Comparison of ENCODE assay signal across 10 cellular contexts in the genomic region with DNA sequence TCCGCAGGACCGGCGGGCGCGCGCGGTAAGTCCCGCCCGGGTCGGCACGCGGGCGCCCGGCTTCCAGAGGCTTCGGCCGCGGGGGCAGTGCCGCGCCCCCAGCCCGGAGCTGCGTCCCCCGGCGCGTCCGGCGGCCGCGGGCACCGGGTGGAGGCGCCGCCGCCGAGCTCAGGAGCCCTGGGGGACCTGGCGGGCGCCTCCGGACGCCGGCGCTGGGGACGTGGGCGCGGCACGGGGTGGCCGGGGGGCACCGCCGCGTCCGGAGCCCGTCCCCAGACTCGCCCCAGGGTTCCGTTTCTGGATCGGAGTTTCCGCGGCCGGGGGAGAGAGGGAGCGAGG. TPM values are rescaled to one million over a fixed set of nuclear protein-coding genes. Genes with fewer than 3 reads are reported as not detected.
DNase-seq lines count a peak whose midpoint lies in the region; ATAC-seq, FAIRE-seq and TF ChIP-seq lines count a peak whose summit lies in the region.
"Had no signal": no experiment of that assay in that cellular context is flagged by ENCODE, and none has a peak within 500 bp of the region (broad histone marks: within the 10 kb centered on the region; RNA-seq: fewer than 3 reads in every experiment).

No MANE protein-coding gene starts in this region.

- ATAC-seq in activated CD8-positive, alpha-beta memory T cell treated with anti-CD3 and anti-CD28 coated beads, Interleukin-2, amount 10 ng/mL, durations not matched to agents 7 days and 5 days = peak; percentile 31
- ATAC-seq in left lobe of liver (peak; percentile 11), upper lobe of right lung (no peak), HG02798 (IDR thresholded peaks at IDR 0.05; ENCODE audit: poor library complexity, unreplicated experiment) (no peak)

- H3K4me2 ChIP-seq in astrocyte (ENCODE audit: low read length) = peak overlapping the region; percentile 100

- H3K9ac ChIP-seq in astrocyte (ENCODE audit: low read length) = peak overlapping the region; percentile 92

- H3K4me1 ChIP-seq in astrocyte (ENCODE audit: insufficient read depth, low read length) (peaks cover 38% of the 10 kb centered on the region), upper lobe of right lung (peaks cover 11% of the 10 kb centered on the region)

- H3K9me3 Mint-ChIP-seq in activated CD8-positive, alpha-beta memory T cell treated with anti-CD3 and anti-CD28 coated beads, Interleukin-2, amount 10 ng/mL, durations not matched to agents 7 days and 5 days (ENCODE audit: low read depth) = no peaks in the 10 kb centered on the region
- H3K9me3 Mint-ChIP-seq in astrocyte (ENCODE audit: unreplicated experiment) = no peaks in the 10 kb centered on the region
- H3K9me3 Mint-ChIP-seq: nephron had no signal

- peaks cover 35% of the 10 kb centered on the region for H3K4me1 Mint-ChIP-seq in activated CD8-positive, alpha-beta memory T cell treated with anti-CD3 and anti-CD28 coated beads, Interleukin-2, amount 10 ng/mL, durations not matched to agents 7 days and 5 days
- peaks cover 17% of the 10 kb centered on the region for H3K4me1 Mint-ChIP-seq in astrocyte (ENCODE audit: low read depth, unreplicated experiment)

- no peak for FAIRE-seq in astrocyte (lab: Jason Lieb, UNC)

- peaks cover 44% of the 10 kb centered on the region for H4K20me1 ChIP-seq in astrocyte (ENCODE audit: insufficient read depth, low read length)

- H3K27me3 Mint-ChIP-seq in activated CD8-positive, alpha-beta memory T cell treated with anti-CD3 and anti-CD28 coated beads, Interleukin-2, amount 10 ng/mL, durations not matched to agents 7 days and 5 days = peaks cover 15% of the 10 kb centered on the region
- peaks cover 10% of the 10 kb centered on the region for H3K27me3 Mint-ChIP-seq in astrocyte (ENCODE audit: low read depth, unreplicated experiment)

- H3K27me3 ChIP-seq in astrocyte (ENCODE audit: insufficient read depth, low read length) = no peaks in the 10 kb centered on the region
- H3K27me3 ChIP-seq in upper lobe of right lung = peaks cover 17% of the 10 kb centered on the region

- H3K4me3 ChIP-seq in astrocyte (ENCODE audit: insufficient read depth, low read depth, low read length) (peak overlapping the region; percentile 78), upper lobe of right lung (peak overlapping the region; percentile 66)

- peaks cover 46% of the 10 kb centered on the region for H3K79me2 ChIP-seq in astrocyte (ENCODE audit: insufficient read depth, low read length)

- H3K4me3 Mint-ChIP-seq in activated CD8-positive, alpha-beta memory T cell treated with anti-CD3 and anti-CD28 coated beads, Interleukin-2, amount 10 ng/mL, durations not matched to agents 7 days and 5 days = peak overlapping the region; percentile 99
- H3K4me3 Mint-ChIP-seq in astrocyte (ENCODE audit: unreplicated experiment) = peak overlapping the region; percentile 98

- no peak overlapping the region for H3K27ac Mint-ChIP-seq in activated CD8-positive, alpha-beta memory T cell treated with anti-CD3 and anti-CD28 coated beads, Interleukin-2, amount 10 ng/mL, durations not matched to agents 7 days and 5 days
- H3K27ac Mint-ChIP-seq in astrocyte (ENCODE audit: unreplicated experiment) = no peak overlapping the region

- peaks cover 2% of the 10 kb centered on the region for H3K36me3 Mint-ChIP-seq in activated CD8-positive, alpha-beta memory T cell treated with anti-CD3 and anti-CD28 coated beads, Interleukin-2, amount 10 ng/mL, durations not matched to agents 7 days and 5 days
- peaks cover 2% of the 10 kb centered on the region for H3K36me3 Mint-ChIP-seq in astrocyte (ENCODE audit: low read depth, unreplicated experiment)

- no peak for DNase-seq in activated CD8-positive, alpha-beta memory T cell treated with anti-CD3 and anti-CD28 coated beads, Interleukin-2, amount 10 ng/mL, durations not matched to agents 7 days and 5 days
- DNase-seq in activated CD8-positive, alpha-beta memory T cell treated with anti-CD3 and anti-CD28 coated beads, Interleukin-2, amount 50 U/mL, for 48 hours = no peak
- no peak for DNase-seq in astrocyte (ENCODE audit: low read depth)
- no peak for DNase-seq in left lobe of liver (ENCODE audit: low spot score)
- no peak for DNase-seq in upper lobe of right lung
- no peak for DNase-seq in activated CD8-positive, alpha-beta memory T cell treated with anti-CD3 and anti-CD28 coated beads for 24 hours
- DNase-seq in activated CD4-positive, alpha-beta T cell treated with anti-CD3 and anti-CD28 coated beads, Interleukin-2, amount 50 U/mL, for 1 hour = no peak
- DNase-seq: SHP77 treated with DMSO at 0.1 percent for 48 hours had no signal

- H2AFZ ChIP-seq in astrocyte (ENCODE audit: low read depth, low read length) = peak overlapping the region; percentile 79

- no peak for TF ChIP-seq CTCF in astrocyte (IDR thresholded peaks at IDR 0.05; ENCODE audit: insufficient read depth, low read depth, low read length)
- TF ChIP-seq CTCF in upper lobe of right lung (IDR thresholded peaks at IDR 0.05) = no peak

- intact Hi-C loops in upper lobe of right lung (cut with DNase I) = no loop called here

- no peaks in the 10 kb centered on the region for H3K9me3 ChIP-seq in astrocyte (ENCODE audit: insufficient read depth, low read depth, low read length)
- H3K9me3 ChIP-seq in upper lobe of right lung = no peaks in the 10 kb centered on the region

- H3K36me3 ChIP-seq in astrocyte (ENCODE audit: insufficient read depth, low read length) (no peaks in the 10 kb centered on the region), upper lobe of right lung (no peaks in the 10 kb centered on the region)

- H3K27ac ChIP-seq in astrocyte (ENCODE audit: low read depth, low read length) (no peak overlapping the region), upper lobe of right lung (peak overlapping the region; percentile 84)

- CTCF ChIA-PET in activated CD8-positive, alpha-beta memory T cell treated with anti-CD3 and anti-CD28 coated beads, Interleukin-2, amount 10 ng/mL, durations not matched to agents 7 days and 5 days (lab: Charles Lee) = interaction anchor here (0.9 to 3.8 kb wide), 6 partner anchors 17 to 298 kb away, joined by 3 to 24 read pairs (median 6); a partner anchor contains a TSS

RNA-seq across cellular contexts. Expression of gene NBL1, which starts 0.3 kb away (rescaled TPM):
- total RNA-seq in activated CD8-positive, alpha-beta memory T cell treated with anti-CD3 and anti-CD28 coated beads, Interleukin-2, amount 10 ng/mL, durations not matched to agents 7 days and 5 days = 10 to 100 TPM; 39.4 to 49.8 TPM
- 58.3 and 74.8 TPM in 2 replicates for total RNA-seq in astrocyte
- 2.5 TPM for total RNA-seq in left lobe of liver
- total RNA-seq in upper lobe of right lung = 218 TPM

RNA-seq across cellular contexts. Expression of gene HTR6, which starts 20.3 kb away (rescaled TPM):
- not detected for total RNA-seq in activated CD8-positive, alpha-beta memory T cell treated with anti-CD3 and anti-CD28 coated beads, Interleukin-2, amount 10 ng/mL, durations not matched to agents 7 days and 5 days
- total RNA-seq in astrocyte (0.11 TPM in 1 of 2 replicates, not detected in the other), left lobe of liver (not detected), upper lobe of right lung (not detected)

Comparison
In these comparisons a context has a peak if more than half of its experiments do, and no peak if none do; other contexts are left out.
1. ATAC-seq: peak in activated CD8-positive, alpha-beta memory T cell treated with anti-CD3 and anti-CD28 coated beads, Interleukin-2, amount 10 ng/mL, durations not matched to agents 7 days and 5 days (single experiment) and left lobe of liver (single experiment); none in upper lobe of right lung (single experiment) and HG02798 (single experiment).
2. RNA of gene NBL1, which starts 0.3 kb away (total RNA-seq): 218 TPM in upper lobe of right lung (single experiment), 58.3 to 74.8 TPM in astrocyte and 39.4 to 49.8 TPM in activated CD8-positive, alpha-beta memory T cell treated with anti-CD3 and anti-CD28 coated beads, Interleukin-2, amount 10 ng/mL, durations not matched to agents 7 days and 5 days; 2.5 TPM in left lobe of liver (single experiment); every median in the first group is over 10 times any median in the second.